25 cellular contexts compared by ENCODE assay signal in genomic region chr20:53981752-53982437, GRCh38.
A peak's percentile ranks its signal among the peaks of the same experiment; 100 is the strongest.
DNase-seq lines count a peak whose midpoint lies in the region; TF ChIP-seq lines count a peak whose summit lies in the region.
"Had no signal": no experiment of that assay in that cellular context is flagged by ENCODE, and none has a peak within 500 bp of the region (broad histone marks: within the 10 kb centered on the region; RNA-seq: fewer than 3 reads in every experiment).

No MANE protein-coding gene starts in this region.

- TF ChIP-seq CTCF in GM13977 (IDR thresholded peaks at IDR 0.05; ENCODE audit: extremely low read depth, insufficient read depth, missing control alignments) (no peak), suprapubic skin (IDR thresholded peaks at IDR 0.05) (no peak)

- no peaks in the 10 kb centered on the region for H3K9me3 ChIP-seq in suprapubic skin
- H3K9me3 ChIP-seq: MG63, sigmoid colon had no signal

- no peak overlapping the region for H3K4me3 ChIP-seq in suprapubic skin
- H3K4me3 ChIP-seq: MG63, sigmoid colon, SJCRH30 had no signal

- no peak overlapping the region for H3K4me3 Mint-ChIP-seq in activated T-cell treated with anti-CD3 and anti-CD28 coated beads, Interleukin-2, amount 50 U/mL, for 24 hours
- H3K4me3 Mint-ChIP-seq: CD4-positive, alpha-beta T cell; memory B cell; naive B cell; T-helper 17 cell; WTC11 had no signal

- H3K4me1 ChIP-seq in suprapubic skin: no peaks in the 10 kb centered on the region
- H3K4me1 ChIP-seq: parathyroid adenoma, SJCRH30 had no signal

- 72% methylated on average over 4 of the region's 4 CpGs for WGBS in suprapubic skin

- TF ChIP-seq EP300 in suprapubic skin (IDR thresholded peaks at IDR 0.05): no peak

- H3K27ac ChIP-seq in suprapubic skin: no peak overlapping the region
- H3K27ac ChIP-seq: epithelial cell of prostate, parathyroid adenoma, sigmoid colon, SJCRH30 had no signal

- peaks cover 15% of the 10 kb centered on the region for H3K4me1 Mint-ChIP-seq in activated T-cell treated with anti-CD3 and anti-CD28 coated beads, Interleukin-2, amount 50 U/mL, for 24 hours (ENCODE audit: low read depth)
- H3K4me1 Mint-ChIP-seq: memory B cell, naive B cell, T-helper 17 cell, WTC11 had no signal

- H3K36me3 Mint-ChIP-seq in activated T-cell treated with anti-CD3 and anti-CD28 coated beads, Interleukin-2, amount 50 U/mL, for 24 hours (ENCODE audit: low read depth): no peaks in the 10 kb centered on the region
- H3K36me3 Mint-ChIP-seq: WTC11 had no signal

- H3K27ac Mint-ChIP-seq in activated T-cell treated with anti-CD3 and anti-CD28 coated beads, Interleukin-2, amount 50 U/mL, for 24 hours: no peak overlapping the region
- H3K27ac Mint-ChIP-seq: CD4-positive, alpha-beta T cell; memory B cell; naive B cell; T-helper 17 cell; WTC11 had no signal

- peak; percentile 3 for DNase-seq in activated T-cell treated with anti-CD3 and anti-CD28 coated beads for 48 hours (ENCODE audit: low read depth)
- no peak for DNase-seq in activated T-cell treated with anti-CD3 and anti-CD28 coated beads, Interleukin-2, amount 50 U/mL, for 24 hours
- DNase-seq in GM13977 (ENCODE audit: low spot score): peak; percentile 9
- peak; percentile 11 for DNase-seq in amniotic epithelial cell (ENCODE audit: low read depth)
- DNase-seq in stimulated activated CD4-positive, alpha-beta T cell treated with anti-CD3 and anti-CD28 coated beads, Interleukin-1b, Interleukin-23, amount 100 ng/mL, for 48 hours: peak; percentile 24
- no peak for DNase-seq in suprapubic skin (ENCODE audit: low spot score in 2 of 2)
- DNase-seq in DMS153 (lab: John Stamatoyannopoulos, UW): no peak
- DNase-seq in RPMI8226: no peak
- DNase-seq: activated CD8-positive, alpha-beta memory T cell treated with anti-CD3 and anti-CD28 coated beads, Interleukin-2, amount 50 U/mL, for 48 hours; CD4-positive, alpha-beta T cell; IMR-90; kidney glomerular epithelial cell; MG63; naive B cell; NCI-H146; NCI-H2171; NCI-H69; PC-3; sigmoid colon; SJCRH30; T-helper 17 cell had no signal

- H3K27me3 Mint-ChIP-seq in activated T-cell treated with anti-CD3 and anti-CD28 coated beads, Interleukin-2, amount 50 U/mL, for 24 hours: peaks cover 20% of the 10 kb centered on the region
- H3K27me3 Mint-ChIP-seq: CD4-positive, alpha-beta T cell; memory B cell had no signal

- TF ChIP-seq POLR2A in suprapubic skin (IDR thresholded peaks at IDR 0.05): no peak

- H3K27me3 ChIP-seq in suprapubic skin: no peaks in the 10 kb centered on the region
- H3K27me3 ChIP-seq: MG63, sigmoid colon had no signal

- no peaks in the 10 kb centered on the region for H3K36me3 ChIP-seq in suprapubic skin
- H3K36me3 ChIP-seq: MG63, sigmoid colon, SJCRH30 had no signal

- peaks cover 3% of the 10 kb centered on the region for H3K9me3 Mint-ChIP-seq in activated T-cell treated with anti-CD3 and anti-CD28 coated beads, Interleukin-2, amount 50 U/mL, for 24 hours

- in situ Hi-C loops in GM13977 (cut with MboI; ENCODE audit: low pct_unique_long_range_greater_than_20kb, low sequenced_read_pairs, unreplicated experiment): no loop called here

Comparison
In these comparisons a context has a peak if more than half of its experiments do, and no peak if none do; other contexts are left out.
1. DNase-seq: peak in activated T-cell treated with anti-CD3 and anti-CD28 coated beads for 48 hours (single experiment), GM13977 (single experiment), amniotic epithelial cell (single experiment) and stimulated activated CD4-positive, alpha-beta T cell treated with anti-CD3 and anti-CD28 coated beads, Interleukin-1b, Interleukin-23, amount 100 ng/mL, for 48 hours (single experiment); none in activated T-cell treated with anti-CD3 and anti-CD28 coated beads, Interleukin-2, amount 50 U/mL, for 24 hours (single experiment), suprapubic skin (0 of 2), DMS153 (single experiment) and RPMI8226 (single experiment).